In genomic region chr3:186320862-186321568, GRCh38 we compare ENCODE assay signal across 16 cellular contexts. TPM values are rescaled to one million over a fixed set of nuclear protein-coding genes. Genes with fewer than 3 reads are reported as not detected.
DNase-seq lines count a peak whose midpoint lies in the region; ATAC-seq and TF ChIP-seq lines count a peak whose summit lies in the region.
"Had no signal": no experiment of that assay in that cellular context is flagged by ENCODE, and none has a peak within 500 bp of the region (broad histone marks: within the 10 kb centered on the region; RNA-seq: fewer than 3 reads in every experiment).

No MANE protein-coding gene starts in this region.

- H3K27me3 ChIP-seq in brain microvascular endothelial cell (replicated peaks), result no peaks in the 10 kb centered on the region
- H3K27me3 ChIP-seq: BLaER1 treated with 17β-estradiol and CSF1 and Interleukin-3, amounts not matched to agents 10 nM and 100 nM; left lung; vagina had no signal

- H3K4me3 ChIP-seq in foreskin fibroblast (ENCODE audit: low read depth in 1 of 2, low read length in 2 of 2) (no peak overlapping the region), brain microvascular endothelial cell (ENCODE audit: low read depth, low read length) (no peak overlapping the region)
- H3K4me3 ChIP-seq: BLaER1 treated with 17β-estradiol and CSF1 and Interleukin-3, amounts not matched to agents 10 nM and 100 nM; esophagus squamous epithelium; left lung; vagina had no signal

- H3K27me3 Mint-ChIP-seq in HFFc6 (ENCODE audit: insufficient read depth), result peaks cover 25% of the 10 kb centered on the region

- in situ Hi-C loops in brain microvascular endothelial cell (cut with HindIII; ENCODE audit: low pct_ligation_motif_present, low sequenced_read_pairs), result no loop called here

- DNase-seq in Daoy (ENCODE audit: low read depth) (peak; percentile 14), HFFc6 (peak; percentile 79), NCI-H524 treated with DMSO at 0.1 percent for 48 hours (lab: John Stamatoyannopoulos, UW) (peak; percentile 35), foreskin fibroblast (peak; percentile 22 to 35), brain microvascular endothelial cell (no peak)
- DNase-seq: activated CD4-positive, alpha-beta memory T cell treated with anti-CD3 and anti-CD28 coated beads, Interleukin-2, amount 10 ng/mL, durations not matched to agents 7 days and 5 days; amniotic stem cell; DND-41; esophagus squamous epithelium; left lung; SK-N-SH had no signal

- H3K27ac ChIP-seq in brain microvascular endothelial cell, result no peak overlapping the region
- H3K27ac ChIP-seq: BLaER1 treated with 17β-estradiol and CSF1 and Interleukin-3, amounts not matched to agents 10 nM and 100 nM; esophagus squamous epithelium; left lung; vagina had no signal

- no peak for TF ChIP-seq CTCF in HFFc6 (IDR thresholded peaks at IDR 0.05)
- no peak for TF ChIP-seq CTCF in foreskin fibroblast (IDR thresholded peaks at IDR 0.05; ENCODE audit: low read depth, low read length)
- no peak for TF ChIP-seq CTCF in brain microvascular endothelial cell (IDR thresholded peaks at IDR 0.05; ENCODE audit: low read depth, low read length, missing control alignments)

- H3K9me3 Mint-ChIP-seq in HFFc6, result no peaks in the 10 kb centered on the region
- H3K9me3 Mint-ChIP-seq: activated CD4-positive, alpha-beta memory T cell treated with anti-CD3 and anti-CD28 coated beads, Interleukin-2, amount 10 ng/mL, durations not matched to agents 7 days and 5 days; activated T-helper 1 cell treated with anti-CD3 and anti-CD28 coated beads, Interleukin-12 subunit alpha, Interleukin-12 subunit beta, Interleukin-2, Interleukin-4 antibody, amounts not matched to agents 30 ng/mL and 10 ng/mL and 1 ng/mL, durations not matched to agents 14 hours and 24 hours and 36 hours had no signal

- ATAC-seq in GM18861 (IDR thresholded peaks at IDR 0.05; ENCODE audit: unreplicated experiment) (no peak), GM19324 (IDR thresholded peaks at IDR 0.05; ENCODE audit: low FRiP score, unreplicated experiment) (no peak)
- ATAC-seq: left lung had no signal

- no peak overlapping the region for H3K4me3 Mint-ChIP-seq in HFFc6
- H3K4me3 Mint-ChIP-seq: activated CD4-positive, alpha-beta memory T cell treated with anti-CD3 and anti-CD28 coated beads, Interleukin-2, amount 10 ng/mL, durations not matched to agents 7 days and 5 days; activated T-helper 1 cell treated with anti-CD3 and anti-CD28 coated beads, Interleukin-12 subunit alpha, Interleukin-12 subunit beta, Interleukin-2, Interleukin-4 antibody, amounts not matched to agents 30 ng/mL and 10 ng/mL and 1 ng/mL, durations not matched to agents 14 hours and 24 hours and 36 hours had no signal

- H3K36me3 ChIP-seq in brain microvascular endothelial cell (replicated peaks), result no peaks in the 10 kb centered on the region
- H3K36me3 ChIP-seq: BLaER1 treated with 17β-estradiol and CSF1 and Interleukin-3, amounts not matched to agents 10 nM and 100 nM; esophagus squamous epithelium; vagina had no signal

- H3K27ac Mint-ChIP-seq in HFFc6, result no peak overlapping the region
- H3K27ac Mint-ChIP-seq: activated CD4-positive, alpha-beta memory T cell treated with anti-CD3 and anti-CD28 coated beads, Interleukin-2, amount 10 ng/mL, durations not matched to agents 7 days and 5 days; activated T-helper 1 cell treated with anti-CD3 and anti-CD28 coated beads, Interleukin-12 subunit alpha, Interleukin-12 subunit beta, Interleukin-2, Interleukin-4 antibody, amounts not matched to agents 30 ng/mL and 10 ng/mL and 1 ng/mL, durations not matched to agents 14 hours and 24 hours and 36 hours had no signal

- H3K36me3 Mint-ChIP-seq in HFFc6 (ENCODE audit: low read depth), result no peaks in the 10 kb centered on the region

- H3K4me1 Mint-ChIP-seq in HFFc6 (ENCODE audit: low read depth), result peaks cover 22% of the 10 kb centered on the region
- H3K4me1 Mint-ChIP-seq: activated CD4-positive, alpha-beta memory T cell treated with anti-CD3 and anti-CD28 coated beads, Interleukin-2, amount 10 ng/mL, durations not matched to agents 7 days and 5 days had no signal

RNA-seq across cellular contexts. Expression of gene DGKG, which starts 41.0 kb away (rescaled TPM):
- 12.7 and 20.5 TPM in 2 replicates for total RNA-seq in Daoy (2014; rRNA removed; shearing (Covaris generic))
- under 1 TPM; 0.21 to 0.54 (median 0.38) TPM for total RNA-seq in HFFc6 (2021; fragmentation: NEBNext Ultra II Directional; extraction: Animal tissue kit (Norgen Biotek cat#: 25700))
